21 cellular contexts compared by ENCODE assay signal in genomic region chr1:67005068-67005467, GRCh38. TPM values are rescaled to one million over a fixed set of nuclear protein-coding genes. Genes with fewer than 3 reads are reported as not detected.
A peak's percentile ranks its signal among the peaks of the same experiment; 100 is the strongest.
DNase-seq lines count a peak whose midpoint lies in the region; ATAC-seq and TF ChIP-seq lines count a peak whose summit lies in the region.
"Had no signal": no experiment of that assay in that cellular context is flagged by ENCODE, and none has a peak within 500 bp of the region (broad histone marks: within the 10 kb centered on the region; RNA-seq: fewer than 3 reads in every experiment).

No MANE protein-coding gene starts in this region.

- H3K4me3 ChIP-seq in left ventricle myocardium inferior = no peak overlapping the region
- H3K4me3 ChIP-seq: uterus had no signal

- H3K27ac Mint-ChIP-seq in activated T-helper 2 cell treated with anti-CD3 and anti-CD28 coated beads, Interferon-gamma antibody, Interleukin-2, Interleukin-4, amounts not matched to agents 10 μg/mL and 5 μg/mL and 100 μg/mL, durations not matched to agents 14 hours and 24 hours and 36 hours = no peak overlapping the region
- H3K27ac Mint-ChIP-seq: activated naive CD4-positive, alpha-beta T cell treated with anti-CD3 and anti-CD28 coated beads for 36 hours; H9 had no signal

- H3K9me3 Mint-ChIP-seq in activated T-helper 2 cell treated with anti-CD3 and anti-CD28 coated beads, Interferon-gamma antibody, Interleukin-2, Interleukin-4, amounts not matched to agents 10 μg/mL and 5 μg/mL and 100 μg/mL, durations not matched to agents 14 hours and 24 hours and 36 hours = no peaks in the 10 kb centered on the region
- H3K9me3 Mint-ChIP-seq: activated naive CD4-positive, alpha-beta T cell treated with anti-CD3 and anti-CD28 coated beads for 36 hours; activated T-cell treated with anti-CD3 and anti-CD28 coated beads, Interleukin-2, amount 50 U/mL, for 4 hours; H9; IgD-negative memory B cell; nephron had no signal

- no peaks in the 10 kb centered on the region for H3K27me3 ChIP-seq in left ventricle myocardium inferior (ENCODE audit: low read depth)
- H3K27me3 ChIP-seq: BE2C, uterus had no signal

- H3K27me3 Mint-ChIP-seq in activated T-helper 2 cell treated with anti-CD3 and anti-CD28 coated beads, Interferon-gamma antibody, Interleukin-2, Interleukin-4, amounts not matched to agents 10 μg/mL and 5 μg/mL and 100 μg/mL, durations not matched to agents 14 hours and 24 hours and 36 hours (ENCODE audit: low read depth) = no peaks in the 10 kb centered on the region
- H3K27me3 Mint-ChIP-seq: IgD-negative memory B cell had no signal

- TF ChIP-seq CTCF in left ventricle myocardium inferior (IDR thresholded peaks at IDR 0.05; ENCODE audit: borderline replicate concordance) = no peak

- no peak for DNase-seq in Right ventricle myocardium inferior (ENCODE audit: missing footprints)
- no peak for DNase-seq in cardiac septum (ENCODE audit: low spot score)
- DNase-seq in NCI-H510A (lab: John Stamatoyannopoulos, UW) = peak; percentile 44
- peak; percentile 25 for DNase-seq in left ventricle myocardium inferior
- peak in 18 of 49 donors; percentile 1 to 45 (median 11) for DNase-seq in substantia nigra (lab: John Stamatoyannopoulos, UW)
- no peak for DNase-seq in activated CD4-positive, alpha-beta T cell treated with anti-CD3 and anti-CD28 coated beads, Interleukin-2, amount 50 U/mL, for 48 hours
- no peak for DNase-seq in activated T-helper 2 cell treated with anti-CD3 and anti-CD28 coated beads, Interferon-gamma antibody, Interleukin-2, Interleukin-4, amounts not matched to agents 10 μg/mL and 5 μg/mL and 100 μg/mL, durations not matched to agents 14 hours and 24 hours and 36 hours (ENCODE audit: low spot score)
- DNase-seq: activated CD4-positive, alpha-beta T cell treated with anti-CD3 and anti-CD28 coated beads for 1 hour; activated CD8-positive, alpha-beta memory T cell treated with anti-CD3 and anti-CD28 coated beads for 24 hours; activated naive CD4-positive, alpha-beta T cell treated with anti-CD3 and anti-CD28 coated beads for 36 hours; activated T-cell treated with anti-CD3 and anti-CD28 coated beads, Interleukin-2, amount 50 U/mL, for 4 hours; BE2C; H9; left colon; NCI-H1694 treated with DMSO at 0.1 percent for 48 hours; NCI-H446; uterus had no signal

- H3K36me3 ChIP-seq in left ventricle myocardium inferior = peaks cover 35% of the 10 kb centered on the region
- H3K36me3 ChIP-seq: BE2C, uterus had no signal

- H3K27ac ChIP-seq in left ventricle myocardium inferior (replicated peaks) (no peak overlapping the region), substantia nigra (ENCODE audit: low read depth, low read length, poor library complexity, severe bottlenecking) (peak overlapping the region; percentile 22)
- H3K27ac ChIP-seq: parathyroid adenoma, uterus had no signal

- H3K4me1 ChIP-seq in left ventricle myocardium inferior = peaks cover 37% of the 10 kb centered on the region
- H3K4me1 ChIP-seq: BE2C, parathyroid adenoma, uterus had no signal

- intact Hi-C loops in Right ventricle myocardium inferior (cut with DNase I) (no loop called here), cardiac septum (cut with DNase I) (no loop called here), left ventricle myocardium inferior (cut with micrococcal nuclease) (no loop called here)
- intact Hi-C loops in activated T-helper 2 cell treated with anti-CD3 and anti-CD28 coated beads, Interferon-gamma antibody, Interleukin-2, Interleukin-4, amounts not matched to agents 10 μg/mL and 5 μg/mL and 100 μg/mL, durations not matched to agents 14 hours and 24 hours and 36 hours (cut with micrococcal nuclease) = no loop called here

- H3K9me3 ChIP-seq in left ventricle myocardium inferior (replicated peaks) = no peaks in the 10 kb centered on the region
- H3K9me3 ChIP-seq: BE2C, uterus had no signal

- ATAC-seq in Right ventricle myocardium inferior (peak; percentile 49), GM19463 (IDR thresholded peaks at IDR 0.05; ENCODE audit: unreplicated experiment) (no peak)
- ATAC-seq: activated T-cell treated with anti-CD3 and anti-CD28 coated beads, Interleukin-2, amount 50 U/mL, for 4 hours; left colon had no signal

- H3K4me1 Mint-ChIP-seq in activated T-helper 2 cell treated with anti-CD3 and anti-CD28 coated beads, Interferon-gamma antibody, Interleukin-2, Interleukin-4, amounts not matched to agents 10 μg/mL and 5 μg/mL and 100 μg/mL, durations not matched to agents 14 hours and 24 hours and 36 hours (ENCODE audit: low read depth) = no peaks in the 10 kb centered on the region
- H3K4me1 Mint-ChIP-seq: H9, nephron had no signal

- H3K4me3 Mint-ChIP-seq in activated T-helper 2 cell treated with anti-CD3 and anti-CD28 coated beads, Interferon-gamma antibody, Interleukin-2, Interleukin-4, amounts not matched to agents 10 μg/mL and 5 μg/mL and 100 μg/mL, durations not matched to agents 14 hours and 24 hours and 36 hours (ENCODE audit: low read depth) = no peak overlapping the region
- H3K4me3 Mint-ChIP-seq: activated naive CD4-positive, alpha-beta T cell treated with anti-CD3 and anti-CD28 coated beads for 36 hours; activated T-cell treated with anti-CD3 and anti-CD28 coated beads, Interleukin-2, amount 50 U/mL, for 4 hours; H9; IgD-negative memory B cell; nephron had no signal

- H3K36me3 Mint-ChIP-seq in activated T-helper 2 cell treated with anti-CD3 and anti-CD28 coated beads, Interferon-gamma antibody, Interleukin-2, Interleukin-4, amounts not matched to agents 10 μg/mL and 5 μg/mL and 100 μg/mL, durations not matched to agents 14 hours and 24 hours and 36 hours (ENCODE audit: low read depth) = peaks cover 49% of the 10 kb centered on the region

RNA-seq across cellular contexts. Expression of gene SLC35D1, which starts 48.9 kb away (rescaled TPM):
- total RNA-seq in Right ventricle myocardium inferior (3.2 TPM), cardiac septum (4.5 TPM), left ventricle myocardium inferior (2.6 TPM)
- total RNA-seq in activated T-helper 2 cell treated with anti-CD3 and anti-CD28 coated beads, Interferon-gamma antibody, Interleukin-2, Interleukin-4, amounts not matched to agents 10 μg/mL and 5 μg/mL and 100 μg/mL, durations not matched to agents 14 hours and 24 hours and 36 hours = 14.5 and 14.8 TPM in 2 replicates

Comparison
In these comparisons a context has a peak if more than half of its experiments do, and no peak if none do; other contexts are left out.
1. DNase-seq: peak in NCI-H510A (single experiment) and left ventricle myocardium inferior (single experiment); none in Right ventricle myocardium inferior (single experiment), cardiac septum (single experiment), activated CD4-positive, alpha-beta T cell treated with anti-CD3 and anti-CD28 coated beads, Interleukin-2, amount 50 U/mL, for 48 hours (0 of 2) and activated T-helper 2 cell treated with anti-CD3 and anti-CD28 coated beads, Interferon-gamma antibody, Interleukin-2, Interleukin-4, amounts not matched to agents 10 μg/mL and 5 μg/mL and 100 μg/mL, durations not matched to agents 14 hours and 24 hours and 36 hours (single experiment).